In the genomic region with DNA sequence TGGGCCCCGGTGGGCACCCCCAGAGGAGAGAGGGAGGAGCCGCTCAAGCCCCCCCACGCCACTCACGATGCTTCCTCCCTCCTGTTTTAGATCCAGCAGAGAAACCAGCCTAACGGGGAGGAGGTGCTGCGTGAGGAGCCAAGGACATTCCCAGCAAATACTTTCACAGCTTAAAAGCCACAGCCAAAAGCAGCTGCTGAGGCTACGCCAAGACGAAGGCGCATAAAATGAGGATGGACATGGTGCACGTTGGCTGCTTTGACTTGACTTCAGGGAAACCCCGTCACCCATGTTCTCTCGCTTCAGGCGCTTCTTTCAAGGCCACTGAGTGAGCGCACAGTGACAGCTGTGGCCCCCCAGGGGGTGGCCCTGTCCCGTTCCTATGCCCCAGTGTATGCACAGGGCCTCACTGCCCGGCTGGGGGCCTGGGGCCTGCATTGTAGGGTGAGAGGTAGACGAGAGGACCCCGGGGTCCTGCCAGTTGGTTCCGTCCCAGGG, we compare ENCODE assay signal across 16 cellular contexts.
DNase-seq lines count a peak whose midpoint lies in the region; ATAC-seq and TF ChIP-seq lines count a peak whose summit lies in the region.
"Had no signal": no experiment of that assay in that cellular context is flagged by ENCODE, and none has a peak within 500 bp of the region (broad histone marks: within the 10 kb centered on the region; RNA-seq: fewer than 3 reads in every experiment).

No MANE protein-coding gene starts in this region.

- no peak for TF ChIP-seq POLR2A in breast epithelium (IDR thresholded peaks at IDR 0.05)

- H3K27ac ChIP-seq in breast epithelium: peak overlapping the region; percentile 83 to 94
- peak overlapping the region in 8 of 10 donors; percentile 62 to 89 (median 84) for H3K27ac ChIP-seq in heart right ventricle
- peak overlapping the region; percentile 88 for H3K27ac ChIP-seq in trophoblast cell (ENCODE audit: low read depth, low read length)
- H3K27ac ChIP-seq in aorta (ENCODE audit: low read depth in 1 of 2, low read length in 2 of 2): peak overlapping the region; percentile 70 to 95
- H3K27ac ChIP-seq: HL-60 had no signal

- ATAC-seq in heart right ventricle (peak in 6 of 8 donors; percentile 15 to 40 (median 33)), aorta (ENCODE audit: low FRiP score) (peak; percentile 64), HG02840 (IDR thresholded peaks at IDR 0.05; ENCODE audit: low FRiP score, unreplicated experiment) (no peak), HG03469 (IDR thresholded peaks at IDR 0.05; ENCODE audit: unreplicated experiment) (no peak)

- no peak overlapping the region for H3K9ac ChIP-seq in trophoblast cell (ENCODE audit: low read length)

- H2BK120ac ChIP-seq in trophoblast cell (ENCODE audit: insufficient read depth, low read length, poor library complexity): peak overlapping the region; percentile 97

- H3K36me3 ChIP-seq in breast epithelium (no peaks in the 10 kb centered on the region), heart right ventricle (no peaks in the 10 kb centered on the region), trophoblast cell (ENCODE audit: control insufficient read depth in 1 of 2, insufficient read depth in 2 of 2, low read length in 2 of 2) (no peaks in the 10 kb centered on the region), aorta (ENCODE audit: control insufficient read depth in 1 of 2, insufficient read depth in 2 of 2, low read length in 1 of 2) (no peaks in the 10 kb centered on the region)

- H3K9me3 ChIP-seq in breast epithelium: no peaks in the 10 kb centered on the region
- no peaks in the 10 kb centered on the region for H3K9me3 ChIP-seq in heart right ventricle
- H3K9me3 ChIP-seq in trophoblast cell (ENCODE audit: insufficient read depth, low read depth, low read length): no peaks in the 10 kb centered on the region
- no peaks in the 10 kb centered on the region for H3K9me3 ChIP-seq in aorta (ENCODE audit: control insufficient read depth, low read length)

- DNase-seq in breast epithelium (ENCODE audit: low spot score in 2 of 2) (peak in 1 of 2 donors; percentile 75), MCF 10A (ENCODE audit: unreplicated experiment) (no peak), heart right ventricle (no peak), trophoblast cell (no peak), aorta (peak; percentile 68 to 83), SK-N-DZ (ENCODE audit: low spot score) (no peak)
- DNase-seq: 8988T; GDM1; NCI-H1092 treated with DMSO at 0.1 percent for 48 hours; NK-92 treated with Interleukin-12 subunit alpha and Interleukin-12 subunit beta, amount 100 ng/mL, for 24 hours had no signal

- H3K4me3 ChIP-seq in breast epithelium: peak overlapping the region in 1 of 3 donors; percentile 31
- no peak overlapping the region for H3K4me3 ChIP-seq in heart right ventricle
- H3K4me3 ChIP-seq in trophoblast cell (ENCODE audit: low read depth, low read length): no peak overlapping the region
- no peak overlapping the region for H3K4me3 ChIP-seq in aorta (ENCODE audit: low read length in 2 of 2)

- peak overlapping the region; percentile 57 for H2AFZ ChIP-seq in trophoblast cell (ENCODE audit: insufficient read depth, low read length, poor library complexity)

- H2AK5ac ChIP-seq in trophoblast cell (ENCODE audit: low read length): peak overlapping the region; percentile 47

- H3K14ac ChIP-seq in trophoblast cell (ENCODE audit: low read length): peak overlapping the region; percentile 87

- POLR2A ChIA-PET in MCF 10A (lab: Yijun Ruan, JAX): no interaction called here

- 78% methylated on average over 19 of the region's 19 CpGs for WGBS in heart right ventricle, 2 donors
- no CpG with 5 or more reads among the region's 19 CpGs for WGBS in trophoblast cell (ENCODE audit: extremely low coverage, insufficient coverage, insufficient read length)
- WGBS in aorta, 2 donors: 13 to 19% methylated on average over 17 to 19 of the region's 19 CpGs

- peaks cover 9% of the 10 kb centered on the region for H3K27me3 Mint-ChIP-seq in MCF 10A (ENCODE audit: insufficient read depth, unreplicated experiment)
- H3K27me3 Mint-ChIP-seq: central memory CD8-positive, alpha-beta T cell had no signal

- H4K8ac ChIP-seq in trophoblast cell (ENCODE audit: low read depth, low read length): peak overlapping the region; percentile 82

- H4K12ac ChIP-seq in trophoblast cell (ENCODE audit: low read depth, low read length): peak overlapping the region; percentile 14

- H3K4ac ChIP-seq in trophoblast cell (ENCODE audit: low read depth, low read length): peak overlapping the region; percentile 77

- no TSS peak for BruUV-seq in MCF 10A (replicated peaks; lab: Mats Ljungman, UMichigan)

- peak overlapping the region; percentile 86 for H2BK12ac ChIP-seq in trophoblast cell (ENCODE audit: low read length)

- H3K18ac ChIP-seq in trophoblast cell (ENCODE audit: low read length): peak overlapping the region; percentile 85

- H3K4me1 ChIP-seq in breast epithelium (peaks cover 12% of the 10 kb centered on the region in 2 donors), heart right ventricle (peaks cover 8 to 26% (median 13%) of the 10 kb centered on the region in 9 donors), trophoblast cell (ENCODE audit: control insufficient read depth in 1 of 2, insufficient read depth in 2 of 2, low read length in 2 of 2) (peaks cover 19 to 24% of the 10 kb centered on the region in 2 experiments), aorta (ENCODE audit: control insufficient read depth in 1 of 2, insufficient read depth in 2 of 2, low read length in 2 of 2) (no peaks in the 10 kb centered on the region)

- TF ChIP-seq CTCF in breast epithelium (IDR thresholded peaks at IDR 0.05): no peak
- TF ChIP-seq CTCF in MCF 10A (IDR thresholded peaks at IDR 0.05; ENCODE audit: unreplicated experiment): no peak
- TF ChIP-seq CTCF in heart right ventricle (IDR thresholded peaks at IDR 0.05): no peak

- H3K36me3 Mint-ChIP-seq in MCF 10A (ENCODE audit: insufficient read depth, unreplicated experiment): no peaks in the 10 kb centered on the region

- no peaks in the 10 kb centered on the region for H3K9me3 Mint-ChIP-seq in MCF 10A (ENCODE audit: unreplicated experiment)
- H3K9me3 Mint-ChIP-seq: central memory CD8-positive, alpha-beta T cell; nephron; T-helper 2 cell treated with Interferon-gamma antibody and Interleukin-4, amounts not matched to agents 5 μg/mL and 100 μg/mL, for 36 hours had no signal

- H3K27me3 ChIP-seq in breast epithelium (no peaks in the 10 kb centered on the region), heart right ventricle (peaks cover 0 to 8% (median 2%) of the 10 kb centered on the region in 7 donors), trophoblast cell (ENCODE audit: insufficient read depth, low read length) (no peaks in the 10 kb centered on the region), aorta (ENCODE audit: control insufficient read depth in 1 of 2, insufficient read depth in 2 of 2, low read length in 1 of 2) (no peaks in the 10 kb centered on the region)

- H3K4me3 Mint-ChIP-seq in MCF 10A (ENCODE audit: unreplicated experiment): no peak overlapping the region
- H3K4me3 Mint-ChIP-seq: central memory CD8-positive, alpha-beta T cell; nephron; T-helper 2 cell treated with Interferon-gamma antibody and Interleukin-4, amounts not matched to agents 5 μg/mL and 100 μg/mL, for 36 hours had no signal

- H3K4me2 ChIP-seq in trophoblast cell (ENCODE audit: low read length): no peak overlapping the region

- H3K79me1 ChIP-seq in trophoblast cell (ENCODE audit: low read length): peaks cover 37% of the 10 kb centered on the region

- intact Hi-C loops in breast epithelium (cut with DNase I; ENCODE audit: low total_unique reads): no loop called here
- intact Hi-C loops in MCF 10A (cut with micrococcal nuclease): loop anchor here (2.0 to 5.0 kb wide), 4 partner anchors 49 to 266 kb away; no protein-coding TSS in a partner anchor
- intact Hi-C loops in heart right ventricle (cut with DNase I): loop anchor here in 2 of 10 donors (2.0 to 10.0 kb wide), 3 partner anchors 62 to 264 kb away; no protein-coding TSS in a partner anchor
- intact Hi-C loops in aorta (cut with DNase I): loop anchor here (2.0 to 10.0 kb wide), 4 partner anchors 72 to 224 kb away; partner anchors contain the start of gene PXDN (in 1 of the 2)

- H3K23ac ChIP-seq in trophoblast cell (ENCODE audit: low read length): no peak overlapping the region

- peak overlapping the region; percentile 79 for H2BK5ac ChIP-seq in trophoblast cell (ENCODE audit: low read depth, low read length, poor library complexity)

- no peak overlapping the region for H3K27ac Mint-ChIP-seq in MCF 10A (ENCODE audit: low read depth, unreplicated experiment)
- H3K27ac Mint-ChIP-seq: T-helper 2 cell treated with Interferon-gamma antibody and Interleukin-4, amounts not matched to agents 5 μg/mL and 100 μg/mL, for 36 hours had no signal

- H3K79me2 ChIP-seq in trophoblast cell (ENCODE audit: control insufficient read depth, insufficient read depth, low read length, poor library complexity): peaks cover 6% of the 10 kb centered on the region

- CTCF ChIA-PET in MCF 10A (lab: Yijun Ruan, JAX): interaction anchor here (1.0 to 3.4 kb wide), 10 partner anchors 8 to 862 kb away, joined by 3 to 20 read pairs (median 5); no protein-coding TSS in a partner anchor

- H3K4me1 Mint-ChIP-seq in MCF 10A (ENCODE audit: insufficient read depth, unreplicated experiment): peaks cover 6% of the 10 kb centered on the region
- H3K4me1 Mint-ChIP-seq: central memory CD8-positive, alpha-beta T cell had no signal

- peak overlapping the region; percentile 99 for H4K91ac ChIP-seq in trophoblast cell (ENCODE audit: low read depth, low read length)

Comparison
In these comparisons a context has a peak if more than half of its experiments do, and no peak if none do; other contexts are left out.
1. DNase-seq: peak in aorta (2 of 2); none in MCF 10A (single experiment), heart right ventricle (0 of 2), trophoblast cell (0 of 2) and SK-N-DZ (single experiment).
2. ATAC-seq: peak in heart right ventricle (6 of 8) and aorta (single experiment); none in HG02840 (single experiment) and HG03469 (single experiment).
3. Peak in every context shown above with its lines, with median percentiles within 50 percentile points of each other: H3K27ac ChIP-seq.